In genomic region chr1:220732621-220733020, GRCh38 we compare ENCODE assay signal across 1 cellular context.
TF ChIP-seq lines count a peak whose summit lies in the region.

No MANE protein-coding gene starts in this region.

TF ChIP-seq in IMR-90, 13 proteins besides CTCF, POLR2A, EP300 and RAD21:
- TF ChIP-seq ELK1 (IDR thresholded peaks at IDR 0.05; ENCODE audit: borderline replicate concordance, low read depth, low read length): no peak
- TF ChIP-seq RFX5 (IDR thresholded peaks at IDR 0.05; ENCODE audit: low read depth, low read length): no peak
- no peak for TF ChIP-seq CEBPB (IDR thresholded peaks at IDR 0.05; ENCODE audit: low read depth, low read length)
- TF ChIP-seq CHD1 (IDR thresholded peaks at IDR 0.05; ENCODE audit: low read depth, low read length): no peak
- no peak for TF ChIP-seq BHLHE40 (IDR thresholded peaks at IDR 0.05; ENCODE audit: low read depth, low read length)
- TF ChIP-seq MAFK (IDR thresholded peaks at IDR 0.05; ENCODE audit: low read depth, low read length): no peak
- no peak for TF ChIP-seq SMC3 (IDR thresholded peaks at IDR 0.05; ENCODE audit: low read depth, low read length)
- no peak for TF ChIP-seq MXI1 (IDR thresholded peaks at IDR 0.05; ENCODE audit: borderline replicate concordance, low read depth, low read length)
- TF ChIP-seq USF2 (IDR thresholded peaks at IDR 0.05; ENCODE audit: low read depth, low read length): no peak
- no peak for TF ChIP-seq NFE2L2 (IDR thresholded peaks at IDR 0.05; ENCODE audit: low read depth, low read length)
- TF ChIP-seq MAZ (IDR thresholded peaks at IDR 0.05; ENCODE audit: borderline replicate concordance, low read depth, low read length): no peak
- no peak for TF ChIP-seq FOS (IDR thresholded peaks at IDR 0.05; ENCODE audit: low read depth, low read length)
- no peak for TF ChIP-seq RCOR1 (IDR thresholded peaks at IDR 0.05; ENCODE audit: insufficient replicate concordance, low read length)
